ENCODE assay signal across 11 cellular contexts in the genomic region with DNA sequence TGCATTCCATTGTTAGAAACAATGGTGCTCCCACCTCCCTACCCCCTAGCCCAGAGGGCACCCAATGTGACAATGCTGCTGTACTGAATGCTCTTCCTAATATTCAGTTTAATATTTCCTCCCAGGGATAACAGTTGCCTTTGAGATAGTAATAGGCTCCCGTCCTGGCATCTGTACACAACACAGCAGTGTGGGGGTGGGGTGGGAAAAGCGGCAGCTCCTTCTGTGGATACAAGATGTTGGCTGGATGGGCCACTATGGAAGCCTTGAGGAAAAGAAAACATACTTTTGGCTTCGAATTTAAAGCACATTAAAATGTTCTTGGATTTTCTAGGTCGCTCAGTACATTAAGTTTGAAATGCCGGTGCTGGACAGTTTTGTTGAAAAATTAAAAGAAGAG. TPM values are rescaled to one million over a fixed set of nuclear protein-coding genes. Genes with fewer than 3 reads are reported as not detected.
DNase-seq lines count a peak whose midpoint lies in the region; ATAC-seq and TF ChIP-seq lines count a peak whose summit lies in the region.
"Had no signal": no experiment of that assay in that cellular context is flagged by ENCODE, and none has a peak within 500 bp of the region (broad histone marks: within the 10 kb centered on the region; RNA-seq: fewer than 3 reads in every experiment).

No MANE protein-coding gene starts in this region.

- H3K27me3 ChIP-seq in right lobe of liver, result no peaks in the 10 kb centered on the region
- H3K27me3 ChIP-seq in transverse colon, result no peaks in the 10 kb centered on the region
- no peaks in the 10 kb centered on the region for H3K27me3 ChIP-seq in HAP-1 (ENCODE audit: low read depth)

- intact Hi-C loops in right lobe of liver (cut with DNase I) (no loop called here), transverse colon (cut with DNase I; ENCODE audit: low total_unique reads) (no loop called here)

- H3K4me3 ChIP-seq in right lobe of liver, result no peak overlapping the region
- no peak overlapping the region for H3K4me3 ChIP-seq in transverse colon
- H3K4me3 ChIP-seq in HAP-1, result no peak overlapping the region

- ATAC-seq in right lobe of liver, result no peak
- ATAC-seq in GM18873 (IDR thresholded peaks at IDR 0.05; ENCODE audit: low FRiP score, unreplicated experiment), result no peak

- H3K36me3 ChIP-seq in right lobe of liver, result no peaks in the 10 kb centered on the region
- no peaks in the 10 kb centered on the region for H3K36me3 ChIP-seq in transverse colon
- H3K36me3 ChIP-seq in HAP-1 (replicated peaks), result no peaks in the 10 kb centered on the region

- H3K4me1 ChIP-seq in right lobe of liver, result peaks cover 0 to 67% (median 40%) of the 10 kb centered on the region in 4 donors
- peaks cover 9 to 27% (median 13%) of the 10 kb centered on the region in 4 donors for H3K4me1 ChIP-seq in transverse colon
- peaks cover 20% of the 10 kb centered on the region for H3K4me1 ChIP-seq in HAP-1

- in situ Hi-C loops in transverse colon (cut with MboI; ENCODE audit: low pct_ligation_motif_present in 1 of 4, low pct_unique_long_range_greater_than_20kb in 1 of 4, low sequenced_read_pairs in 3 of 4), result no loop called here
- in situ Hi-C loops in HAP-1 (cut with MboI; ENCODE audit: low sequenced_read_pairs), result no loop called here

- TF ChIP-seq CTCF in right lobe of liver (IDR thresholded peaks at IDR 0.05) (no peak), transverse colon (IDR thresholded peaks at IDR 0.05) (no peak)

- TF ChIP-seq EP300 in transverse colon (IDR thresholded peaks at IDR 0.05; ENCODE audit: low read depth), result no peak

- DNase-seq in ecto neural progenitor cell (ENCODE audit: low spot score), result peak; percentile 27
- DNase-seq in right lobe of liver, result peak in 1 of 3 donors; percentile 47
- no peak for DNase-seq in transverse colon
- no peak for DNase-seq in LoVo (ENCODE audit: low spot score)
- DNase-seq in HAP-1 (ENCODE audit: low spot score in 2 of 2), result no peak
- DNase-seq: activated gamma-delta T cell treated with Interleukin-2 at 50 U/mL for 16 hours, C1 segment of cervical spinal cord, NCI-H510A, OCI-M1, SK-N-SH had no signal

- 58% methylated on average over 5 of the region's 5 CpGs for WGBS in right lobe of liver (ENCODE audit: insufficient coverage, low coverage, low lambda C conversion rate, missing lambda C conversion rate)
- WGBS in transverse colon (ENCODE audit: low coverage in 1 of 2), 2 donors, result 78 to 83% methylated on average over 3 to 5 of the region's 5 CpGs

- no peak for TF ChIP-seq POLR2A in right lobe of liver (IDR thresholded peaks at IDR 0.05)
- TF ChIP-seq POLR2A in transverse colon (IDR thresholded peaks at IDR 0.05), result no peak

- H3K27ac ChIP-seq in right lobe of liver (peak overlapping the region in 2 of 3 donors; percentile 45 to 65), transverse colon (peak overlapping the region in 3 of 4 donors; percentile 2 to 27 (median 3))

- no peaks in the 10 kb centered on the region for H3K9me3 ChIP-seq in right lobe of liver
- no peaks in the 10 kb centered on the region for H3K9me3 ChIP-seq in transverse colon
- no peaks in the 10 kb centered on the region for H3K9me3 ChIP-seq in HAP-1
- H3K9me3 ChIP-seq: SK-N-SH had no signal

RNA-seq across cellular contexts. Expression of a gene that starts 9.2 kb away (rescaled TPM):
- total RNA-seq in right lobe of liver (10 to 100 TPM; 10.3 to 25.2 (median 12.2) TPM), transverse colon (10 to 100 TPM in 1 of 4 donors, 1 to 10 TPM in 3; 4.6 to 14.3 (median 9.5) TPM)

RNA-seq across cellular contexts. Expression of a gene that starts 13.0 kb away (rescaled TPM):
- total RNA-seq in right lobe of liver, result 10 to 100 TPM in 5 of 6 experiments, 1 to 10 TPM in 1; 5.3 to 94.6 (median 71.5) TPM
- total RNA-seq in transverse colon, result 100 to 1,000 TPM in 2 of 4 donors, 10 to 100 TPM in 2; 14.6 to 109 (median 76.6) TPM

RNA-seq across cellular contexts. Expression of a gene that starts 32.0 kb away (rescaled TPM):
- total RNA-seq in right lobe of liver, result 10 to 100 TPM; 13.6 to 28.5 (median 19.6) TPM
- 10 to 100 TPM; 26.8 to 37.8 (median 27.5) TPM for total RNA-seq in transverse colon
